ENCODE assay signal across 14 cellular contexts in genomic region chr17:4706121-4706520, GRCh38. TPM values are rescaled to one million over a fixed set of nuclear protein-coding genes. Genes with fewer than 3 reads are reported as not detected.
DNase-seq lines count a peak whose midpoint lies in the region; ATAC-seq and TF ChIP-seq lines count a peak whose summit lies in the region.
"Had no signal": no experiment of that assay in that cellular context is flagged by ENCODE, and none has a peak within 500 bp of the region (broad histone marks: within the 10 kb centered on the region; RNA-seq: fewer than 3 reads in every experiment).

No MANE protein-coding gene starts in this region.

- H3K4me1 Mint-ChIP-seq in stimulated activated naive CD8-positive, alpha-beta T cell treated with anti-CD3 and anti-CD28 coated beads, Interleukin-15, Interleukin-2, amounts not matched to agents 100 ng/mL and 50 ng/mL, for 24 hours (ENCODE audit: low read depth), result peaks cover 62% of the 10 kb centered on the region
- H3K4me1 Mint-ChIP-seq in WTC11 (peaks cover 46% of the 10 kb centered on the region), glutamatergic neuron (ENCODE audit: low read depth, unreplicated experiment) (peaks cover 14% of the 10 kb centered on the region)

- H3K9me3 Mint-ChIP-seq in stimulated activated naive CD8-positive, alpha-beta T cell treated with anti-CD3 and anti-CD28 coated beads, Interleukin-15, Interleukin-2, amounts not matched to agents 100 ng/mL and 50 ng/mL, for 24 hours, result no peaks in the 10 kb centered on the region
- H3K9me3 Mint-ChIP-seq in WTC11, result peaks cover 6% of the 10 kb centered on the region
- H3K9me3 Mint-ChIP-seq in glutamatergic neuron (ENCODE audit: unreplicated experiment), result peaks cover 8% of the 10 kb centered on the region

- CTCF ChIA-PET in WTC11 (lab: Charles Lee), result no interaction called here

- no peaks in the 10 kb centered on the region for H3K27me3 Mint-ChIP-seq in stimulated activated naive CD8-positive, alpha-beta T cell treated with anti-CD3 and anti-CD28 coated beads, Interleukin-15, Interleukin-2, amounts not matched to agents 100 ng/mL and 50 ng/mL, for 24 hours
- peaks cover 7% of the 10 kb centered on the region for H3K27me3 Mint-ChIP-seq in WTC11 (ENCODE audit: low read depth)
- peaks cover 9% of the 10 kb centered on the region for H3K27me3 Mint-ChIP-seq in glutamatergic neuron (ENCODE audit: unreplicated experiment)

- H3K4me1 ChIP-seq in HAP-1, result peaks cover 6% of the 10 kb centered on the region

- no peak for ATAC-seq in stimulated activated naive CD8-positive, alpha-beta T cell treated with anti-CD3 and anti-CD28 coated beads, Interleukin-15, Interleukin-2, amounts not matched to agents 100 U/mL and 50 U/mL, for 24 hours
- ATAC-seq in WTC11 (0 out of 2 replicates have a peak, but pooled peaks have one; percentile 2), HG03442 (IDR thresholded peaks at IDR 0.05; ENCODE audit: unreplicated experiment) (no peak)

- POLR2A ChIA-PET in WTC11 (lab: Charles Lee), result no interaction called here

- H3K4me3 Mint-ChIP-seq in stimulated activated naive CD8-positive, alpha-beta T cell treated with anti-CD3 and anti-CD28 coated beads, Interleukin-15, Interleukin-2, amounts not matched to agents 100 ng/mL and 50 ng/mL, for 24 hours, result peak overlapping the region; percentile 33
- H3K4me3 Mint-ChIP-seq in WTC11 (peak overlapping the region; percentile 29), glutamatergic neuron (ENCODE audit: unreplicated experiment) (peak overlapping the region; percentile 74)

- no peak for DNase-seq in stimulated activated naive CD8-positive, alpha-beta T cell treated with anti-CD3 and anti-CD28 coated beads, Interleukin-15, Interleukin-2, amounts not matched to agents 100 U/mL and 50 U/mL, for 24 hours
- DNase-seq in WTC11 (ENCODE audit: low spot score) (no peak), glutamatergic neuron (no peak), cerebellum (ENCODE audit: low spot score) (no peak), HPDE6-E6E7 (ENCODE audit: extremely low spot score) (no peak), HAP-1 (ENCODE audit: low spot score in 2 of 2) (no peak)
- DNase-seq: amygdala, Karpas-422, occipital lobe, substantia nigra, WERI-Rb-1 had no signal

- H3K9me3 ChIP-seq in HAP-1, result no peaks in the 10 kb centered on the region
- H3K9me3 ChIP-seq: BLaER1 had no signal

- peaks cover 33% of the 10 kb centered on the region for H3K36me3 Mint-ChIP-seq in stimulated activated naive CD8-positive, alpha-beta T cell treated with anti-CD3 and anti-CD28 coated beads, Interleukin-15, Interleukin-2, amounts not matched to agents 100 ng/mL and 50 ng/mL, for 24 hours (ENCODE audit: low read depth)
- H3K36me3 Mint-ChIP-seq in WTC11, result no peaks in the 10 kb centered on the region
- H3K36me3 Mint-ChIP-seq in glutamatergic neuron (ENCODE audit: unreplicated experiment), result no peaks in the 10 kb centered on the region

- TF ChIP-seq CTCF in WTC11 (IDR thresholded peaks at IDR 0.05), result no peak
- no peak for TF ChIP-seq CTCF in glutamatergic neuron (IDR thresholded peaks at IDR 0.05; ENCODE audit: partially characterized antibody, unreplicated experiment)

- peak overlapping the region; percentile 38 for H3K27ac Mint-ChIP-seq in stimulated activated naive CD8-positive, alpha-beta T cell treated with anti-CD3 and anti-CD28 coated beads, Interleukin-15, Interleukin-2, amounts not matched to agents 100 ng/mL and 50 ng/mL, for 24 hours
- H3K27ac Mint-ChIP-seq in WTC11, result peak overlapping the region; percentile 85
- H3K27ac Mint-ChIP-seq in glutamatergic neuron (ENCODE audit: unreplicated experiment), result peak overlapping the region; percentile 4

- no peak overlapping the region for H3K4me3 ChIP-seq in HAP-1
- H3K4me3 ChIP-seq: BLaER1 had no signal

- H3K36me3 ChIP-seq in HAP-1 (replicated peaks), result peaks cover 5% of the 10 kb centered on the region; the same call in 1 of the 2 replicates

- in situ Hi-C loops in HAP-1 (cut with MboI; ENCODE audit: low sequenced_read_pairs), result no loop called here

- H3K27me3 ChIP-seq in HAP-1 (ENCODE audit: low read depth), result no peaks in the 10 kb centered on the region
- H3K27me3 ChIP-seq: BLaER1 had no signal

TF ChIP-seq in WTC11, 78 proteins besides CTCF, POLR2A, EP300 and RAD21:
- TF ChIP-seq CBFB (CRISPR knock-in tag; IDR thresholded peaks at IDR 0.05; ENCODE audit: low read depth) (no peak), ATF1 (CRISPR knock-in tag; IDR thresholded peaks at IDR 0.05) (no peak), NFATC4 (CRISPR knock-in tag; IDR thresholded peaks at IDR 0.05) (no peak), ZNF396 (CRISPR knock-in tag; IDR thresholded peaks at IDR 0.05; ENCODE audit: borderline replicate concordance) (no peak), FOXK1 (CRISPR knock-in tag; IDR thresholded peaks at IDR 0.05) (no peak), OVOL2 (CRISPR knock-in tag; IDR thresholded peaks at IDR 0.05; ENCODE audit: borderline replicate concordance) (no peak), TP53 (CRISPR knock-in tag; IDR thresholded peaks at IDR 0.05) (no peak), CREM (CRISPR knock-in tag; IDR thresholded peaks at IDR 0.05) (no peak), ZNF423 (CRISPR knock-in tag; IDR thresholded peaks at IDR 0.05) (no peak), MLX (CRISPR knock-in tag; IDR thresholded peaks at IDR 0.05) (no peak), NR2C2 (CRISPR knock-in tag; IDR thresholded peaks at IDR 0.05) (no peak), TEAD1 (CRISPR knock-in tag; IDR thresholded peaks at IDR 0.05) (no peak), SMAD3 (CRISPR knock-in tag; IDR thresholded peaks at IDR 0.05; ENCODE audit: borderline replicate concordance) (no peak)
- TF ChIP-seq, protein P1, sequence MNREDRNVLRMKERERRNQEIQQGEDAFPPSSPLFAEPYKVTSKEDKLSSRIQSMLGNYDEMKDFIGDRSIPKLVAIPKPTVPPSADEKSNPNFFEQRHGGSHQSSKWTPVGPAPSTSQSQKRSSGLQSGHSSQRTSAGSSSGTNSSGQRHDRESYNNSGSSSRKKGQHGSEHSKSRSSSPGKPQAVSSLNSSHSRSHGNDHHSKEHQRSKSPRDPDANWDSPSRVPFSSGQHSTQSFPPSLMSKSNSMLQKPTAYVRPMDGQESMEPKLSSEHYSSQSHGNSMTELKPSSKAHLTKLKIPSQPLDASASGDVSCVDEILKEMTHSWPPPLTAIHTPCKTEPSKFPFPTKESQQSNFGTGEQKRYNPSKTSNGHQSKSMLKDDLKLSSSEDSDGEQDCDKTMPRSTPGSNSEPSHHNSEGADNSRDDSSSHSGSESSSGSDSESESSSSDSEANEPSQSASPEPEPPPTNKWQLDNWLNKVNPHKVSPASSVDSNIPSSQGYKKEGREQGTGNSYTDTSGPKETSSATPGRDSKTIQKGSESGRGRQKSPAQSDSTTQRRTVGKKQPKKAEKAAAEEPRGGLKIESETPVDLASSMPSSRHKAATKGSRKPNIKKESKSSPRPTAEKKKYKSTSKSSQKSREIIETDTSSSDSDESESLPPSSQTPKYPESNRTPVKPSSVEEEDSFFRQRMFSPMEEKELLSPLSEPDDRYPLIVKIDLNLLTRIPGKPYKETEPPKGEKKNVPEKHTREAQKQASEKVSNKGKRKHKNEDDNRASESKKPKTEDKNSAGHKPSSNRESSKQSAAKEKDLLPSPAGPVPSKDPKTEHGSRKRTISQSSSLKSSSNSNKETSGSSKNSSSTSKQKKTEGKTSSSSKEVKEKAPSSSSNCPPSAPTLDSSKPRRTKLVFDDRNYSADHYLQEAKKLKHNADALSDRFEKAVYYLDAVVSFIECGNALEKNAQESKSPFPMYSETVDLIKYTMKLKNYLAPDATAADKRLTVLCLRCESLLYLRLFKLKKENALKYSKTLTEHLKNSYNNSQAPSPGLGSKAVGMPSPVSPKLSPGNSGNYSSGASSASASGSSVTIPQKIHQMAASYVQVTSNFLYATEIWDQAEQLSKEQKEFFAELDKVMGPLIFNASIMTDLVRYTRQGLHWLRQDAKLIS (CRISPR knock-in tag; IDR thresholded peaks at IDR 0.05; ENCODE audit: borderline replicate concordance), result no peak

RNA-seq across cellular contexts. Expression of gene PELP1, which starts 2.2 kb away (rescaled TPM):
- 177 to 218 TPM (median 178 TPM) in 3 replicates for total RNA-seq in WTC11 (2021)
- total RNA-seq in glutamatergic neuron (ENCODE audit: unreplicated experiment), result 63.7 TPM
- 33.8 TPM for total RNA-seq in cerebellum

RNA-seq across cellular contexts. Expression of gene ARRB2, which starts 4.3 kb away (rescaled TPM):
- 79.7 to 87.8 TPM (median 81.0 TPM) in 3 replicates for total RNA-seq in WTC11 (2021)
- 106 TPM for total RNA-seq in glutamatergic neuron (ENCODE audit: unreplicated experiment)
- total RNA-seq in cerebellum, result 20.7 TPM

RNA-seq across cellular contexts. Expression of gene MED11, which starts 25.1 kb away (rescaled TPM):
- total RNA-seq in WTC11 (2021) (18.6 to 21.3 TPM (median 21.2 TPM) in 3 replicates), glutamatergic neuron (ENCODE audit: unreplicated experiment) (12.5 TPM), cerebellum (8.9 TPM)

RNA-seq across cellular contexts. Expression of gene ZMYND15, which starts 33.5 kb away (rescaled TPM):
- total RNA-seq in WTC11 (2021) (0.39 to 0.71 TPM (median 0.63 TPM) in 3 replicates), glutamatergic neuron (ENCODE audit: unreplicated experiment) (not detected), cerebellum (0.18 TPM)

RNA-seq across cellular contexts. Expression of gene CXCL16, which starts 33.6 kb away (rescaled TPM):
- total RNA-seq in WTC11 (2021), result 3.2 to 3.8 TPM (median 3.5 TPM) in 3 replicates
- total RNA-seq in glutamatergic neuron (ENCODE audit: unreplicated experiment), result not detected
- total RNA-seq in cerebellum, result 0.91 TPM

Comparison
In these comparisons a context has a peak if more than half of its experiments do, and no peak if none do; other contexts are left out.
1. H3K27ac Mint-ChIP-seq: peak in every context shown above with its lines; median percentile 85 in WTC11; 38 in stimulated activated naive CD8-positive, alpha-beta T cell treated with anti-CD3 and anti-CD28 coated beads, Interleukin-15, Interleukin-2, amounts not matched to agents 100 ng/mL and 50 ng/mL, for 24 hours; 4 in glutamatergic neuron.